Comparison of ENCODE assay signal across 12 cellular contexts in genomic region chr1:150484861-150485260, GRCh38. TPM values are rescaled to one million over a fixed set of nuclear protein-coding genes. Genes with fewer than 3 reads are reported as not detected.
DNase-seq lines count a peak whose midpoint lies in the region; ATAC-seq and TF ChIP-seq lines count a peak whose summit lies in the region.
"Had no signal": no experiment of that assay in that cellular context is flagged by ENCODE, and none has a peak within 500 bp of the region (broad histone marks: within the 10 kb centered on the region; RNA-seq: fewer than 3 reads in every experiment).

No MANE protein-coding gene starts in this region.

- no peaks in the 10 kb centered on the region for H3K9me3 Mint-ChIP-seq in neural crest cell
- H3K9me3 Mint-ChIP-seq in stimulated activated effector memory CD8-positive, alpha-beta T cell treated with anti-CD3 and anti-CD28 coated beads, Interleukin-12 subunit alpha, Interleukin-12 subunit beta, amount 100 ng/mL, for 72 hours, result no peaks in the 10 kb centered on the region

- H3K9me3 ChIP-seq in MM.1S (replicated peaks; ENCODE audit: insufficient read depth, low read length), result no peaks in the 10 kb centered on the region
- H3K9me3 ChIP-seq: BLaER1 had no signal

- no peaks in the 10 kb centered on the region for H4K20me1 ChIP-seq in MM.1S (ENCODE audit: insufficient read depth, low read length)
- H4K20me1 ChIP-seq: BLaER1 had no signal

- H2AFZ ChIP-seq in MM.1S (ENCODE audit: low read length), result no peak overlapping the region

- H3K27ac Mint-ChIP-seq in neural crest cell (ENCODE audit: unreplicated experiment), result no peak overlapping the region
- H3K27ac Mint-ChIP-seq in stimulated activated effector memory CD8-positive, alpha-beta T cell treated with anti-CD3 and anti-CD28 coated beads, Interleukin-12 subunit alpha, Interleukin-12 subunit beta, amount 100 ng/mL, for 72 hours, result no peak overlapping the region

- 0 out of 2 replicates have a peak, but pooled peaks cover 4% of the 10 kb centered on the region for H3K4me1 ChIP-seq in MM.1S (ENCODE audit: low read length)

- H3K9ac ChIP-seq in MM.1S (ENCODE audit: low read length), result no peak overlapping the region
- H3K9ac ChIP-seq: BLaER1 had no signal

- H3K4me3 Mint-ChIP-seq in neural crest cell, result peak overlapping the region; percentile 47
- no peak overlapping the region for H3K4me3 Mint-ChIP-seq in stimulated activated effector memory CD8-positive, alpha-beta T cell treated with anti-CD3 and anti-CD28 coated beads, Interleukin-12 subunit alpha, Interleukin-12 subunit beta, amount 100 ng/mL, for 72 hours

- DNase-seq in NCI-H146 (lab: John Stamatoyannopoulos, UW), result peak; percentile 8
- no peak for DNase-seq in NCI-H146 treated with DMSO at 0.1 percent for 48 hours (lab: John Stamatoyannopoulos, UW; ENCODE audit: unreplicated experiment)
- DNase-seq in MM.1S, result no peak
- no peak for DNase-seq in brain microvascular endothelial cell
- DNase-seq in neural crest cell (ENCODE audit: low read depth, low spot score), result no peak
- DNase-seq in stimulated activated effector memory CD8-positive, alpha-beta T cell treated with anti-CD3 and anti-CD28 coated beads, Interleukin-12 subunit alpha, Interleukin-12 subunit beta, amount 100 ng/mL, for 72 hours (ENCODE audit: low spot score in 2 of 2), result no peak
- no peak for DNase-seq in stimulated activated CD4-positive, alpha-beta T cell treated with anti-CD3 and anti-CD28 coated beads, Interleukin-2, amount 100 ng/mL, for 48 hours
- DNase-seq in activated effector memory CD4-positive, alpha-beta T cell treated with Interleukin-2 at 50 U/mL for 16 hours, result no peak
- DNase-seq: Karpas-422 had no signal

- H3K4me2 ChIP-seq in MM.1S (ENCODE audit: low read depth, low read length), result no peak overlapping the region
- H3K4me2 ChIP-seq: BLaER1 had no signal

- no peaks in the 10 kb centered on the region for H3K36me3 Mint-ChIP-seq in neural crest cell (ENCODE audit: low read depth)
- H3K36me3 Mint-ChIP-seq in stimulated activated effector memory CD8-positive, alpha-beta T cell treated with anti-CD3 and anti-CD28 coated beads, Interleukin-12 subunit alpha, Interleukin-12 subunit beta, amount 100 ng/mL, for 72 hours, result peaks cover 16% of the 10 kb centered on the region

- no peaks in the 10 kb centered on the region for H3K9me2 ChIP-seq in MM.1S (replicated peaks; ENCODE audit: insufficient read depth, low read length)

- H3K27me3 ChIP-seq in MM.1S (replicated peaks; ENCODE audit: insufficient read depth, low read length) (no peaks in the 10 kb centered on the region), brain microvascular endothelial cell (replicated peaks) (no peaks in the 10 kb centered on the region)
- H3K27me3 ChIP-seq: BLaER1 had no signal

- peaks cover 8% of the 10 kb centered on the region for H3F3A ChIP-seq in MM.1S (ENCODE audit: insufficient read depth, low read length)

- in situ Hi-C loops in brain microvascular endothelial cell (cut with HindIII; ENCODE audit: low pct_ligation_motif_present, low sequenced_read_pairs), result no loop called here

- peaks cover 19% of the 10 kb centered on the region for H3K4me1 Mint-ChIP-seq in neural crest cell
- H3K4me1 Mint-ChIP-seq in stimulated activated effector memory CD8-positive, alpha-beta T cell treated with anti-CD3 and anti-CD28 coated beads, Interleukin-12 subunit alpha, Interleukin-12 subunit beta, amount 100 ng/mL, for 72 hours, result peaks cover 27% of the 10 kb centered on the region

- peaks cover 9% of the 10 kb centered on the region for H3K27me3 Mint-ChIP-seq in neural crest cell (ENCODE audit: low read depth)

- H3K27ac ChIP-seq in MM.1S (ENCODE audit: low read length) (no peak overlapping the region), brain microvascular endothelial cell (no peak overlapping the region)
- H3K27ac ChIP-seq: BLaER1 had no signal

- peaks cover 15% of the 10 kb centered on the region for H3K79me2 ChIP-seq in MM.1S (ENCODE audit: low read length)

- H3K4me3 ChIP-seq in MM.1S (ENCODE audit: low read length), result no peak overlapping the region
- H3K4me3 ChIP-seq in brain microvascular endothelial cell (ENCODE audit: low read depth, low read length), result no peak overlapping the region
- H3K4me3 ChIP-seq: BLaER1 had no signal

- H3K36me3 ChIP-seq in MM.1S (replicated peaks; ENCODE audit: insufficient read depth, low read length) (no peaks in the 10 kb centered on the region), brain microvascular endothelial cell (replicated peaks) (no peaks in the 10 kb centered on the region)

- TF ChIP-seq CTCF in MM.1S (IDR thresholded peaks at IDR 0.05; ENCODE audit: low read length), result peak; percentile 32
- peak; percentile 48 for TF ChIP-seq CTCF in brain microvascular endothelial cell (IDR thresholded peaks at IDR 0.05; ENCODE audit: low read depth, low read length, missing control alignments)
- TF ChIP-seq CTCF in neural crest cell (conservative IDR thresholded peaks at IDR 0.05), result no peak

- no peak for ATAC-seq in stimulated activated effector memory CD8-positive, alpha-beta T cell treated with anti-CD3 and anti-CD28 coated beads, Interleukin-12 subunit alpha, Interleukin-12 subunit beta, amount 100 ng/mL, for 72 hours

RNA-seq across cellular contexts. Expression of gene TARS2, which starts 2.4 kb away (rescaled TPM):
- 30.0 and 31.1 TPM in 2 replicates for total RNA-seq in neural crest cell

RNA-seq across cellular contexts. Expression of gene ECM1, which starts 23.0 kb away (rescaled TPM):
- 5.3 and 5.5 TPM in 2 replicates for total RNA-seq in neural crest cell

RNA-seq across cellular contexts. Expression of gene FALEC, which starts 30.7 kb away (rescaled TPM):
- 1.2 and 1.3 TPM in 2 replicates for total RNA-seq in neural crest cell
- total RNA-seq: skeletal muscle tissue, ureter had no signal
